Comparison of ENCODE assay signal across 18 cellular contexts in genomic region chr5:149004559-149004958, GRCh38. TPM values are rescaled to one million over a fixed set of nuclear protein-coding genes. Genes with fewer than 3 reads are reported as not detected.
DNase-seq lines count a peak whose midpoint lies in the region; ATAC-seq and TF ChIP-seq lines count a peak whose summit lies in the region.
"Had no signal": no experiment of that assay in that cellular context is flagged by ENCODE, and none has a peak within 500 bp of the region (broad histone marks: within the 10 kb centered on the region; RNA-seq: fewer than 3 reads in every experiment).

No MANE protein-coding gene starts in this region.

- H3K79me1 ChIP-seq in neuronal stem cell (ENCODE audit: low read depth, low read length), result no peaks in the 10 kb centered on the region

- no peaks in the 10 kb centered on the region for H3K9me3 ChIP-seq in PC-9 (ENCODE audit: insufficient read depth, low read depth)
- no peaks in the 10 kb centered on the region for H3K9me3 ChIP-seq in neuronal stem cell (replicated peaks in 1 of 2; ENCODE audit: control insufficient read depth in 2 of 2, insufficient read depth in 1 of 2, low read depth in 1 of 2, low read length in 2 of 2)
- H3K9me3 ChIP-seq: A549, Caco-2 had no signal

- no peaks in the 10 kb centered on the region for H3K9me2 ChIP-seq in PC-9 (ENCODE audit: insufficient read depth)

- H3F3A ChIP-seq in PC-9 (ENCODE audit: insufficient read depth, low read depth), result peaks cover 47% of the 10 kb centered on the region

- H3K27ac Mint-ChIP-seq in stimulated activated naive CD8-positive, alpha-beta T cell treated with anti-CD3 and anti-CD28 coated beads, Interleukin-15, amount 100 ng/mL, for 72 hours, result no peak overlapping the region
- H3K27ac Mint-ChIP-seq: CD4-positive, alpha-beta memory T cell had no signal

- peak overlapping the region; percentile 16 for H2BK15ac ChIP-seq in neuronal stem cell (ENCODE audit: low read length)

- no peaks in the 10 kb centered on the region for H4K20me1 ChIP-seq in PC-9 (ENCODE audit: insufficient read depth)

- H2BK12ac ChIP-seq in neuronal stem cell (ENCODE audit: low read length), result no peak overlapping the region

- H3K4me3 Mint-ChIP-seq in stimulated activated naive CD8-positive, alpha-beta T cell treated with anti-CD3 and anti-CD28 coated beads, Interleukin-15, amount 100 ng/mL, for 72 hours, result no peak overlapping the region
- H3K4me3 Mint-ChIP-seq: CD4-positive, alpha-beta memory T cell had no signal

- POLR2A ChIA-PET in PC-9 (lab: Charles Lee; ENCODE audit: unreplicated experiment), result no interaction called here

- peak; percentile 20 for ATAC-seq in stimulated activated naive CD8-positive, alpha-beta T cell treated with anti-CD3 and anti-CD28 coated beads, Interleukin-15, amount 100 ng/mL, for 72 hours
- ATAC-seq in stimulated activated naive CD8-positive, alpha-beta T cell treated with anti-CD3 and anti-CD28 coated beads, Interleukin-15, Interleukin-2, amounts not matched to agents 100 U/mL and 50 U/mL, for 24 hours, result no peak
- ATAC-seq: A549 had no signal

- H3K4me1 ChIP-seq in PC-9 (replicated peaks; ENCODE audit: insufficient read depth) (peaks cover 82% of the 10 kb centered on the region), neuronal stem cell (ENCODE audit: control insufficient read depth in 2 of 2, insufficient read depth in 1 of 2, low read depth in 1 of 2, low read length in 2 of 2) (peaks cover 6% of the 10 kb centered on the region in 2 donors)

- H3K27ac ChIP-seq in PC-9 (peak overlapping the region; percentile 95), neuronal stem cell (replicated peaks; ENCODE audit: low read length) (no peak overlapping the region)

- TF ChIP-seq CTCF in PC-9 (conservative IDR thresholded peaks at IDR 0.05), result no peak

- BruUV-seq in PC-9 (replicated peaks; lab: Mats Ljungman, UMichigan), result no TSS peak

- no peak for DNase-seq in stimulated activated naive CD8-positive, alpha-beta T cell treated with anti-CD3 and anti-CD28 coated beads, Interleukin-15, amount 100 ng/mL, for 72 hours
- no peak for DNase-seq in stimulated activated naive CD8-positive, alpha-beta T cell treated with anti-CD3 and anti-CD28 coated beads, Interleukin-15, Interleukin-2, amounts not matched to agents 100 U/mL and 50 U/mL, for 24 hours
- DNase-seq in PC-9 (no peak), neuronal stem cell (ENCODE audit: low spot score) (no peak), COLO829 (ENCODE audit: low spot score) (no peak), NOMO-1 treated with DMSO at 0.1 percent for 48 hours (lab: John Stamatoyannopoulos, UW; ENCODE audit: unreplicated experiment) (no peak)
- DNase-seq in effector CD4-positive, alpha-beta T cell, result no peak
- DNase-seq: 8988T; C1 segment of cervical spinal cord; Caco-2; CD4-positive, alpha-beta memory T cell; DMS53; DMS79 treated with DMSO at 0.1 percent for 48 hours; GF-D8; H7 had no signal

- no peaks in the 10 kb centered on the region for H3K79me2 ChIP-seq in PC-9 (ENCODE audit: low read depth)

- H2BK5ac ChIP-seq in neuronal stem cell (ENCODE audit: low read length), result no peak overlapping the region

- H3K4me3 ChIP-seq in PC-9 (no peak overlapping the region), neuronal stem cell (ENCODE audit: low read length in 2 of 2) (no peak overlapping the region)
- H3K4me3 ChIP-seq: A549, GM23248 had no signal

- CTCF ChIA-PET in PC-9 (lab: Charles Lee), result interaction anchor here (0.6 kb wide), 1 partner anchor 22 kb away, joined by 3 read pairs; no protein-coding TSS in a partner anchor

- no peaks in the 10 kb centered on the region for H3K4me1 Mint-ChIP-seq in stimulated activated naive CD8-positive, alpha-beta T cell treated with anti-CD3 and anti-CD28 coated beads, Interleukin-15, amount 100 ng/mL, for 72 hours
- H3K4me1 Mint-ChIP-seq: CD4-positive, alpha-beta memory T cell had no signal

- peak overlapping the region; percentile 17 for H2BK120ac ChIP-seq in neuronal stem cell (ENCODE audit: low read depth, low read length)

- peak overlapping the region; percentile 62 for H3K18ac ChIP-seq in neuronal stem cell (ENCODE audit: low read length)

- no peak overlapping the region for H3K9ac ChIP-seq in neuronal stem cell (ENCODE audit: low read depth, low read length, poor library complexity)
- H3K9ac ChIP-seq: GM23248 had no signal

- intact Hi-C loops in PC-9 (cut with micrococcal nuclease; ENCODE audit: unreplicated experiment), result no loop called here

- H3K23ac ChIP-seq in neuronal stem cell (ENCODE audit: low read depth, low read length, poor library complexity), result no peak overlapping the region

- peaks cover 26% of the 10 kb centered on the region for H3K27me3 Mint-ChIP-seq in stimulated activated naive CD8-positive, alpha-beta T cell treated with anti-CD3 and anti-CD28 coated beads, Interleukin-15, amount 100 ng/mL, for 72 hours

- no peak overlapping the region for H3K14ac ChIP-seq in neuronal stem cell (ENCODE audit: low read length)

- no CpG with 5 or more reads among the region's 6 CpGs for WGBS in neuronal stem cell (ENCODE audit: extremely low coverage in 2 of 2, insufficient read length in 2 of 2, insufficient replicate concordance in 1 of 2), 2 donors

- H4K91ac ChIP-seq in neuronal stem cell (ENCODE audit: low read depth, low read length, poor library complexity), result no peak overlapping the region

- H3K4me2 ChIP-seq in PC-9, result no peak overlapping the region
- no peak overlapping the region for H3K4me2 ChIP-seq in neuronal stem cell (ENCODE audit: insufficient read depth, low read length, poor library complexity, severe bottlenecking)
- H3K4me2 ChIP-seq: A549 had no signal

- H3K4ac ChIP-seq in neuronal stem cell (ENCODE audit: low read length), result no peak overlapping the region

- peak overlapping the region; percentile 18 for H2AK5ac ChIP-seq in neuronal stem cell (ENCODE audit: low read depth, low read length)

- H2AFZ ChIP-seq in PC-9 (no peak overlapping the region), neuronal stem cell (ENCODE audit: low read length) (no peak overlapping the region)
- H2AFZ ChIP-seq: GM23248 had no signal

- no peaks in the 10 kb centered on the region for H3K9me3 Mint-ChIP-seq in stimulated activated naive CD8-positive, alpha-beta T cell treated with anti-CD3 and anti-CD28 coated beads, Interleukin-15, amount 100 ng/mL, for 72 hours
- H3K9me3 Mint-ChIP-seq: CD4-positive, alpha-beta memory T cell had no signal

- no peak overlapping the region for H4K8ac ChIP-seq in neuronal stem cell (ENCODE audit: low read depth, low read length)

- H3K27me3 ChIP-seq in PC-9 (ENCODE audit: insufficient read depth, low read depth) (no peaks in the 10 kb centered on the region), neuronal stem cell (ENCODE audit: control insufficient read depth in 3 of 3, insufficient read depth in 3 of 3, low read depth in 1 of 3, low read length in 3 of 3) (no peaks in the 10 kb centered on the region)

- peaks cover 9% of the 10 kb centered on the region for H3K36me3 ChIP-seq in PC-9 (ENCODE audit: low read depth)
- H3K36me3 ChIP-seq in neuronal stem cell (replicated peaks in 1 of 2; ENCODE audit: control insufficient read depth in 2 of 2, insufficient read depth in 2 of 2, low read length in 2 of 2), result no peaks in the 10 kb centered on the region

RNA-seq across cellular contexts. Expression of gene SH3TC2, which starts 58.3 kb away (rescaled TPM):
- total RNA-seq in PC-9 (2021), result 32.1 and 38.8 TPM in 2 replicates
- 0.64 TPM for polyA plus RNA-seq in neuronal stem cell (2013, experiment 1 of 2)
- 0.46 TPM for polyA plus RNA-seq in neuronal stem cell (2013, experiment 2 of 2)
- total RNA-seq: CD4-positive, alpha-beta memory T cell; G401; H7 had no signal
- polyA plus RNA-seq: CD4-positive, alpha-beta memory T cell had no signal
